20 cellular contexts compared by ENCODE assay signal in genomic region chr1:164801791-164802572, GRCh38.
DNase-seq lines count a peak whose midpoint lies in the region; ATAC-seq and TF ChIP-seq lines count a peak whose summit lies in the region.
"Had no signal": no experiment of that assay in that cellular context is flagged by ENCODE, and none has a peak within 500 bp of the region (broad histone marks: within the 10 kb centered on the region; RNA-seq: fewer than 3 reads in every experiment).

No MANE protein-coding gene starts in this region.

- intact Hi-C loops in Right ventricle myocardium inferior (cut with DNase I) (no loop called here), cardiac septum (cut with DNase I) (no loop called here)

- DNase-seq in Right ventricle myocardium inferior (ENCODE audit: missing footprints) (no peak), cardiac septum (ENCODE audit: low spot score) (no peak), retinal pigment epithelial cell (ENCODE audit: low read depth) (peak; percentile 80), AG08396 (ENCODE audit: low spot score) (no peak), NCI-H748 (lab: John Stamatoyannopoulos, UW; ENCODE audit: unreplicated experiment) (no peak), NCI-H146 (lab: John Stamatoyannopoulos, UW) (no peak)
- DNase-seq: activated CD4-positive, alpha-beta T cell treated with anti-CD3 and anti-CD28 coated beads for 36 hours; dermis blood vessel endothelial cell; erythroblast; immature natural killer cell; Karpas-422; NCI-H2171 treated with DMSO at 0.1 percent for 48 hours; Peyer's patch; stimulated activated CD4-positive, alpha-beta T cell treated with anti-CD3 and anti-CD28 coated beads, Interleukin-4, amount 100 ng/mL, for 4 hours; stimulated activated CD8-positive, alpha-beta memory T cell treated with anti-CD3 and anti-CD28 coated beads, Interleukin-4, amount 100 ng/mL, for 48 hours; testis had no signal

- no peak for TF ChIP-seq CTCF in retinal pigment epithelial cell (conservative IDR thresholded peaks at IDR 0.05; ENCODE audit: low read depth, low read length)

- ATAC-seq in Right ventricle myocardium inferior (peak; percentile 12), GM21717 (IDR thresholded peaks at IDR 0.05; ENCODE audit: unreplicated experiment) (no peak)
- ATAC-seq: activated CD4-positive, alpha-beta T cell treated with anti-CD3 and anti-CD28 coated beads for 36 hours; SK-N-SH treated with all-trans-retinoic acid at 6 μM for 48 hours had no signal

- H3K27ac ChIP-seq in layer of hippocampus (ENCODE audit: low read depth, low read length) = peak overlapping the region; percentile 60
- H3K27ac ChIP-seq: testis had no signal

- no peak overlapping the region for H3K4me3 ChIP-seq in retinal pigment epithelial cell (ENCODE audit: low read length)
- H3K4me3 ChIP-seq: Peyer's patch, skin epidermis, testis had no signal

- H3K27me3 ChIP-seq in layer of hippocampus (ENCODE audit: control insufficient read depth, insufficient read depth, low read length) = no peaks in the 10 kb centered on the region
- H3K27me3 ChIP-seq: Peyer's patch, testis had no signal
